In genomic region chr3:110106805-110107204, GRCh38 we compare ENCODE assay signal across 20 cellular contexts.
"Had no signal": no experiment of that assay in that cellular context is flagged by ENCODE, and none has a peak within 500 bp of the region (broad histone marks: within the 10 kb centered on the region; RNA-seq: fewer than 3 reads in every experiment).

No MANE protein-coding gene starts in this region.

- H3K4me3 ChIP-seq: cardiac muscle cell, heart right ventricle, pancreas, sigmoid colon, spleen, thoracic aorta, upper lobe of left lung had no signal

- DNase-seq: activated CD4-positive, alpha-beta T cell treated with anti-CD3 and anti-CD28 coated beads for 1 hour; activated CD4-positive, alpha-beta T cell treated with anti-CD3 and anti-CD28 coated beads, Interleukin-2, amount 50 U/mL, for 4 hours; activated effector memory CD4-positive, alpha-beta T cell treated with anti-CD3 and anti-CD28 coated beads, Interleukin-2, amount 50 U/mL, for 16 hours; activated naive CD4-positive, alpha-beta T cell treated with anti-CD3 and anti-CD28 coated beads, Interleukin-2, amount 50 U/mL, for 16 hours; activated T-cell treated with anti-CD3 and anti-CD28 coated beads, Interleukin-2, amount 50 U/mL, for 72 hours; dermis blood vessel endothelial cell; effector memory CD4-positive, alpha-beta T cell; heart right ventricle; left cardiac atrium; natural killer cell; pancreas; sigmoid colon; spleen; stimulated activated CD4-positive, alpha-beta T cell treated with anti-CD3 and anti-CD28 coated beads, Interleukin-4, amount 100 ng/mL, for 4 hours; stimulated activated naive B cell treated with anti-CD40 and anti-IgM and Interleukin-4, amounts not matched to agents 10 μg/mL and 1 μg/mL and 100 μg/mL, for 72 hours; T-helper 2 cell; upper lobe of left lung; WERI-Rb-1 had no signal
